In genomic region chr15:80989110-80989517, GRCh38 we compare ENCODE assay signal across 8 cellular contexts. TPM values are rescaled to one million over a fixed set of nuclear protein-coding genes. Genes with fewer than 3 reads are reported as not detected.
DNase-seq lines count a peak whose midpoint lies in the region; ATAC-seq and TF ChIP-seq lines count a peak whose summit lies in the region.

No MANE protein-coding gene starts in this region.

- TF ChIP-seq POLR2A in esophagus squamous epithelium (IDR thresholded peaks at IDR 0.05), result no peak
- TF ChIP-seq POLR2A in ovary (IDR thresholded peaks at IDR 0.05), result no peak

- ATAC-seq in GM21717 (IDR thresholded peaks at IDR 0.05; ENCODE audit: unreplicated experiment) (peak; percentile 3), HG03025 (IDR thresholded peaks at IDR 0.05; ENCODE audit: low FRiP score, unreplicated experiment) (no peak)

- H3K27me3 ChIP-seq in SJCRH30, result no peaks in the 10 kb centered on the region
- H3K27me3 ChIP-seq in esophagus squamous epithelium, result no peaks in the 10 kb centered on the region
- H3K27me3 ChIP-seq in ovary, result no peaks in the 10 kb centered on the region

- H3K4me1 ChIP-seq in SJCRH30 (peaks cover 3% of the 10 kb centered on the region; the same call in 1 of the 2 replicates), esophagus squamous epithelium (peaks cover 24 to 78% (median 41%) of the 10 kb centered on the region in 3 donors), ovary (ENCODE audit: insufficient read depth) (peaks cover 18% of the 10 kb centered on the region)

- H3K9me3 ChIP-seq in SJCRH30 (replicated peaks), result no peaks in the 10 kb centered on the region
- no peaks in the 10 kb centered on the region for H3K9me3 ChIP-seq in esophagus squamous epithelium
- no peaks in the 10 kb centered on the region for H3K9me3 ChIP-seq in ovary

- no peak for TF ChIP-seq EP300 in ovary (IDR thresholded peaks at IDR 0.05)

- peak overlapping the region; percentile 66 for H3K27ac ChIP-seq in SJCRH30
- H3K27ac ChIP-seq in esophagus squamous epithelium, result peak overlapping the region; percentile 91 to 95 (median 92)
- H3K27ac ChIP-seq in ovary, result peak overlapping the region; percentile 72 to 74

- WGBS in esophagus squamous epithelium, 2 donors, result 0 to 1% methylated on average over 6 to 7 of the region's 7 CpGs
- WGBS in ovary, 3 donors, result 0 to 1% (median 0%) methylated on average over 7 of the region's 7 CpGs

- intact Hi-C loops in esophagus squamous epithelium (cut with DNase I) (no loop called here), ovary (cut with DNase I) (loop anchor here in 2 of 4 donors (5.0 to 10.0 kb wide), 2 partner anchors 118 to 534 kb away; no protein-coding TSS in a partner anchor)

- DNase-seq in AG10803 (ENCODE audit: low read depth) (no peak), SJCRH30 (no peak), esophagus squamous epithelium (lab: John Stamatoyannopoulos, UW) (no peak), ovary (peak in 1 of 5 donors; percentile 19), RPMI8226 (no peak)
- no peak for DNase-seq in stimulated activated CD8-positive, alpha-beta memory T cell treated with anti-CD3 and anti-CD28 coated beads, Interleukin-4, amount 100 ng/mL, for 48 hours

- H3K4me3 ChIP-seq in AG10803 (ENCODE audit: low read length) (peak overlapping the region; percentile 75), SJCRH30 (peak overlapping the region; percentile 94), esophagus squamous epithelium (peak overlapping the region; percentile 62 to 91 (median 76)), ovary (peak overlapping the region; percentile 90)

- H3K36me3 ChIP-seq in SJCRH30, result no peaks in the 10 kb centered on the region; the same call in 1 of the 2 replicates
- peaks cover 0 to 6% (median 0%) of the 10 kb centered on the region in 3 donors for H3K36me3 ChIP-seq in esophagus squamous epithelium
- no peaks in the 10 kb centered on the region for H3K36me3 ChIP-seq in ovary

- no peak for TF ChIP-seq CTCF in AG10803 (conservative IDR thresholded peaks at IDR 0.05; ENCODE audit: low read length)
- no peak for TF ChIP-seq CTCF in esophagus squamous epithelium (IDR thresholded peaks at IDR 0.05)
- no peak for TF ChIP-seq CTCF in ovary (IDR thresholded peaks at IDR 0.05)

RNA-seq across cellular contexts. Expression of gene MESD, which starts 0.5 kb away (rescaled TPM):
- 20.5 and 22.1 TPM in 2 replicates for total RNA-seq in SJCRH30 (2014; rRNA removed; shearing (Covaris generic))
- total RNA-seq in esophagus squamous epithelium (10 to 100 TPM; 13.8 to 25.4 (median 19.1) TPM), ovary (10 to 100 TPM; 20.7 to 34.2 (median 29.3) TPM)
- 10 to 100 TPM; 18.0 to 34.8 TPM for polyA plus RNA-seq in ovary

RNA-seq across cellular contexts. Expression of gene TLNRD1, which starts 11.6 kb away (rescaled TPM):
- total RNA-seq in SJCRH30 (2014; rRNA removed; shearing (Covaris generic)), result 16.1 and 17.3 TPM in 2 replicates
- 10 to 100 TPM; 17.2 to 57.8 (median 22.6) TPM for total RNA-seq in esophagus squamous epithelium
- 10 to 100 TPM in 5 of 7 donors, 1 to 10 TPM in 2; 8.6 to 15.2 (median 10.4) TPM for total RNA-seq in ovary
- 1 to 10 TPM; 4.2 to 4.8 TPM for polyA plus RNA-seq in ovary
